ENCODE assay signal across 12 cellular contexts in genomic region chr11:126732981-126733380, GRCh38.
DNase-seq lines count a peak whose midpoint lies in the region; ATAC-seq and TF ChIP-seq lines count a peak whose summit lies in the region.
"Had no signal": no experiment of that assay in that cellular context is flagged by ENCODE, and none has a peak within 500 bp of the region (broad histone marks: within the 10 kb centered on the region; RNA-seq: fewer than 3 reads in every experiment).

No MANE protein-coding gene starts in this region.

- no TSS peak for BruUV-seq in IMR-90 (replicated peaks; lab: Mats Ljungman, UMichigan)

- peaks cover 28% of the 10 kb centered on the region for H3K4me1 Mint-ChIP-seq in endothelial cell (ENCODE audit: unreplicated experiment)

- H3K79me1 ChIP-seq in IMR-90 (ENCODE audit: low read depth in 1 of 2, low read length in 2 of 2), result peaks cover 0 to 5% of the 10 kb centered on the region in 2 experiments; a peak in 1 of 4 replicates

- TF ChIP-seq CTCF in GM20000 (IDR thresholded peaks at IDR 0.05; ENCODE audit: extremely low read depth, missing control alignments) (no peak), IMR-90 (conservative IDR thresholded peaks at IDR 0.05; ENCODE audit: low read depth, low read length) (no peak), left lung (IDR thresholded peaks at IDR 0.05) (no peak), suprapubic skin (IDR thresholded peaks at IDR 0.05) (no peak), endothelial cell (IDR thresholded peaks at IDR 0.05; ENCODE audit: unreplicated experiment) (no peak)

- H3K4me1 ChIP-seq in IMR-90 (ENCODE audit: control insufficient read depth, insufficient read depth, low read length) (peaks cover 9% of the 10 kb centered on the region), left lung (no peaks in the 10 kb centered on the region), suprapubic skin (no peaks in the 10 kb centered on the region)

- no peak overlapping the region for H2BK15ac ChIP-seq in IMR-90 (ENCODE audit: low read depth, low read length)

- H3K9me3 Mint-ChIP-seq in endothelial cell (ENCODE audit: unreplicated experiment), result no peaks in the 10 kb centered on the region

- H3K27me3 ChIP-seq in IMR-90 (ENCODE audit: control insufficient read depth, insufficient read depth, low read length) (no peaks in the 10 kb centered on the region), left lung (no peaks in the 10 kb centered on the region), suprapubic skin (no peaks in the 10 kb centered on the region)

- no peak for TF ChIP-seq EP300 in suprapubic skin (IDR thresholded peaks at IDR 0.05)

- POLR2A ChIA-PET in IMR-90 (lab: Charles Lee; ENCODE audit: unreplicated experiment), result no interaction called here

- peak overlapping the region; percentile 21; the same call in 1 of the 2 replicates for H3K4me2 ChIP-seq in IMR-90 (ENCODE audit: low read depth, low read length)

- H4K8ac ChIP-seq in IMR-90 (ENCODE audit: low read depth in 2 of 2, low read length in 2 of 2), result no peak overlapping the region

- H3K9ac ChIP-seq in IMR-90 (ENCODE audit: low read depth, low read length), result no peak overlapping the region

- H4K91ac ChIP-seq in IMR-90 (ENCODE audit: insufficient read depth, low read depth, low read length), result no peak overlapping the region; the same call in 1 of the 2 replicates

- CTCF ChIA-PET in IMR-90 (lab: Yijun Ruan, JAX), result no interaction called here

- H3K9me3 ChIP-seq in IMR-90 (ENCODE audit: control insufficient read depth, insufficient read depth, low read length) (no peaks in the 10 kb centered on the region), left lung (no peaks in the 10 kb centered on the region), suprapubic skin (no peaks in the 10 kb centered on the region)

- H3K14ac ChIP-seq in IMR-90 (replicated peaks; ENCODE audit: low read depth, low read length), result no peak overlapping the region

- no peak overlapping the region for H3K4me3 ChIP-seq in IMR-90 (ENCODE audit: insufficient read depth, low read depth, low read length)
- H3K4me3 ChIP-seq in left lung, result no peak overlapping the region
- H3K4me3 ChIP-seq in suprapubic skin, result no peak overlapping the region

- peak overlapping the region; percentile 42; the same call in 1 of the 2 replicates for H4K5ac ChIP-seq in IMR-90 (ENCODE audit: low read depth, low read length)

- dilution Hi-C loops in IMR-90 (cut with HindIII; ENCODE audit: low sequenced_read_pairs, unreplicated experiment), result no loop called here

- no peak overlapping the region for H2AK9ac ChIP-seq in IMR-90 (replicated peaks; ENCODE audit: low read depth, low read length, poor library complexity)

- DNase-seq in GM20000 (ENCODE audit: low spot score), result peak; percentile 34
- DNase-seq in IMR-90, result no peak
- no peak for DNase-seq in left lung
- DNase-seq in NCI-H748 treated with DMSO at 0.1 percent for 48 hours (lab: John Stamatoyannopoulos, UW), result no peak
- no peak for DNase-seq in suprapubic skin (ENCODE audit: low spot score in 2 of 2)
- DNase-seq in endothelial cell (ENCODE audit: low spot score), result no peak
- DNase-seq: CD4-positive, alpha-beta memory T cell; H7; NCI-H187; right cardiac atrium had no signal

- H3K23ac ChIP-seq in IMR-90 (ENCODE audit: low read depth, low read length), result no peak overlapping the region

- no peak overlapping the region for H2BK120ac ChIP-seq in IMR-90 (ENCODE audit: low read depth, low read length)

- H3K18ac ChIP-seq in IMR-90 (ENCODE audit: low read depth, low read length), result 0 out of 2 replicates have a peak overlapping the region, but pooled peaks have one; percentile 32

- ATAC-seq in GM18517 (IDR thresholded peaks at IDR 0.05; ENCODE audit: unreplicated experiment), result peak; percentile 89
- peak; percentile 73 for ATAC-seq in HG02973 (IDR thresholded peaks at IDR 0.05; ENCODE audit: unreplicated experiment)
- ATAC-seq in IMR-90 (ENCODE audit: low read depth), result no peak
- no peak for ATAC-seq in left lung
- ATAC-seq: right cardiac atrium had no signal

- no peak overlapping the region for H3K56ac ChIP-seq in IMR-90 (ENCODE audit: extremely low read depth, insufficient read depth, low read length)

- no peak overlapping the region for H3K27ac Mint-ChIP-seq in endothelial cell (ENCODE audit: unreplicated experiment)

- no peak overlapping the region for H2BK20ac ChIP-seq in IMR-90 (ENCODE audit: low read depth, low read length)

- TF ChIP-seq RAD21 in IMR-90 (IDR thresholded peaks at IDR 0.05; ENCODE audit: low read length), result no peak

- H3K4me3 Mint-ChIP-seq in endothelial cell (ENCODE audit: unreplicated experiment), result no peak overlapping the region

- intact Hi-C loops in IMR-90 (cut with micrococcal nuclease), result no loop called here
- intact Hi-C loops in left lung (cut with DNase I), result no loop called here

- no CpG with 5 or more reads among the region's 4 CpGs for WGBS in IMR-90 (ENCODE audit: extremely low coverage in 2 of 2, insufficient read length in 1 of 2), 2 experiments
- 59% methylated on average over 4 of the region's 4 CpGs for WGBS in suprapubic skin

- no peaks in the 10 kb centered on the region for H4K20me1 ChIP-seq in IMR-90 (ENCODE audit: insufficient read depth, low read length)

- H2AFZ ChIP-seq in IMR-90 (replicated peaks; ENCODE audit: low read length, poor library complexity), result no peak overlapping the region

- no peak overlapping the region for H3K27ac ChIP-seq in IMR-90 (ENCODE audit: insufficient read depth, low read length)
- H3K27ac ChIP-seq in left lung, result no peak overlapping the region
- no peak overlapping the region for H3K27ac ChIP-seq in suprapubic skin

- H3K27me3 Mint-ChIP-seq in endothelial cell (ENCODE audit: unreplicated experiment), result peaks cover 4% of the 10 kb centered on the region

- in situ Hi-C loops in IMR-90 (cut with MboI; ENCODE audit: low sequenced_read_pairs), result no loop called here

- TF ChIP-seq POLR2A in IMR-90 (IDR thresholded peaks at IDR 0.05; ENCODE audit: low read depth, low read length) (no peak), suprapubic skin (IDR thresholded peaks at IDR 0.05) (no peak)

- no peaks in the 10 kb centered on the region for H3K36me3 Mint-ChIP-seq in endothelial cell (ENCODE audit: low read depth, unreplicated experiment)
- H3K36me3 Mint-ChIP-seq: CD4-positive, alpha-beta memory T cell had no signal

- H3K9me1 ChIP-seq in IMR-90 (ENCODE audit: insufficient read depth, low read length), result no peaks in the 10 kb centered on the region; the same call in 1 of the 2 replicates

- H3K4ac ChIP-seq in IMR-90 (ENCODE audit: low read depth, low read length), result peak overlapping the region; percentile 30; the same call in 1 of the 2 replicates

- no peaks in the 10 kb centered on the region for H3K36me3 ChIP-seq in IMR-90 (ENCODE audit: control insufficient read depth, insufficient read depth, low read length)
- H3K36me3 ChIP-seq in left lung, result no peaks in the 10 kb centered on the region
- no peaks in the 10 kb centered on the region for H3K36me3 ChIP-seq in suprapubic skin

- H2BK5ac ChIP-seq in IMR-90 (ENCODE audit: low read depth, low read length, poor library complexity, severe bottlenecking), result no peak overlapping the region

- H2AK5ac ChIP-seq in IMR-90 (ENCODE audit: low read depth, low read length), result 0 out of 2 replicates have a peak overlapping the region, but pooled peaks have one; percentile 14

TF ChIP-seq in IMR-90, 13 proteins besides CTCF, POLR2A, EP300 and RAD21:
- TF ChIP-seq CHD1 (IDR thresholded peaks at IDR 0.05; ENCODE audit: low read depth, low read length) (no peak), MAZ (IDR thresholded peaks at IDR 0.05; ENCODE audit: borderline replicate concordance, low read depth, low read length) (no peak), CEBPB (IDR thresholded peaks at IDR 0.05; ENCODE audit: low read depth, low read length) (no peak), MXI1 (IDR thresholded peaks at IDR 0.05; ENCODE audit: borderline replicate concordance, low read depth, low read length) (no peak), NFE2L2 (IDR thresholded peaks at IDR 0.05; ENCODE audit: low read depth, low read length) (no peak), USF2 (IDR thresholded peaks at IDR 0.05; ENCODE audit: low read depth, low read length) (no peak)

Comparison
In these comparisons a context has a peak if more than half of its experiments do, and no peak if none do; other contexts are left out.
1. ATAC-seq: peak in GM18517 (single experiment) and HG02973 (single experiment); none in IMR-90 (single experiment) and left lung (single experiment).